ENCODE assay signal across 23 cellular contexts in genomic region chr10:69881202-69881601, GRCh38.
"Had no signal": no experiment of that assay in that cellular context is flagged by ENCODE, and none has a peak within 500 bp of the region (broad histone marks: within the 10 kb centered on the region; RNA-seq: fewer than 3 reads in every experiment).

No MANE protein-coding gene starts in this region.

- H3K36me3 Mint-ChIP-seq: stimulated activated effector memory CD8-positive, alpha-beta T cell treated with anti-CD3 and anti-CD28 coated beads, Interleukin-12 subunit alpha, Interleukin-12 subunit beta, amount 100 ng/mL, for 72 hours had no signal

- H3K4me1 ChIP-seq: left lung, tibial nerve, vagina had no signal

- H3K4me3 ChIP-seq: gastroesophageal sphincter, left lung, lung, stomach, suprapubic skin, tibial nerve, vagina had no signal

- H3K9me3 Mint-ChIP-seq: activated naive CD8-positive, alpha-beta T cell treated with anti-CD3 and anti-CD28 coated beads, Interleukin-2, amount 50 U/mL, for 24 hours; activated T-helper 1 cell treated with anti-CD3 and anti-CD28 coated beads, Interleukin-12 subunit alpha, Interleukin-12 subunit beta, Interleukin-2, Interleukin-4 antibody, amounts not matched to agents 30 ng/mL and 10 ng/mL and 1 ng/mL, durations not matched to agents 14 hours and 24 hours and 36 hours; nephron; stimulated activated effector memory CD8-positive, alpha-beta T cell treated with anti-CD3 and anti-CD28 coated beads, Interleukin-12 subunit alpha, Interleukin-12 subunit beta, amount 100 ng/mL, for 72 hours; T-helper 2 cell treated with Interferon-gamma antibody and Interleukin-4, amounts not matched to agents 5 μg/mL and 100 μg/mL, for 36 hours had no signal

- DNase-seq: activated CD4-positive, alpha-beta T cell treated with anti-CD3 and anti-CD28 coated beads for 1 hour; activated CD4-positive, alpha-beta T cell treated with anti-CD3 and anti-CD28 coated beads, Interleukin-2, amount 50 U/mL, for 1 hour; activated CD8-positive, alpha-beta T cell treated with anti-CD3 and anti-CD28 coated beads, Interleukin-2, amount 10 ng/mL, durations not matched to agents 7 days and 5 days; activated gamma-delta T cell; activated naive CD4-positive, alpha-beta T cell treated with anti-CD3 and anti-CD28 coated beads, Interleukin-2, amount 50 U/mL, for 16 hours; activated naive CD8-positive, alpha-beta T cell treated with anti-CD3 and anti-CD28 coated beads, Interleukin-2, amount 50 U/mL, for 24 hours; cerebellar nuclear complex; cortex of kidney; left lung; midbrain; stimulated activated CD4-positive, alpha-beta T cell treated with anti-CD3 and anti-CD28 coated beads, Interleukin-12 subunit alpha, Interleukin-12 subunit beta, amount 100 ng/mL, for 4 hours; stomach had no signal

- H3K27me3 ChIP-seq: suprapubic skin, vagina had no signal

- H3K27ac Mint-ChIP-seq: activated CD8-positive, alpha-beta T cell treated with anti-CD3 and anti-CD28 coated beads, Interleukin-2, amount 10 ng/mL, durations not matched to agents 7 days and 5 days; activated naive CD8-positive, alpha-beta T cell treated with anti-CD3 and anti-CD28 coated beads, Interleukin-2, amount 50 U/mL, for 24 hours; activated T-helper 1 cell treated with anti-CD3 and anti-CD28 coated beads, Interleukin-12 subunit alpha, Interleukin-12 subunit beta, Interleukin-2, Interleukin-4 antibody, amounts not matched to agents 30 ng/mL and 10 ng/mL and 1 ng/mL, durations not matched to agents 14 hours and 24 hours and 36 hours; stimulated activated effector memory CD8-positive, alpha-beta T cell treated with anti-CD3 and anti-CD28 coated beads, Interleukin-12 subunit alpha, Interleukin-12 subunit beta, amount 100 ng/mL, for 72 hours; T-helper 2 cell treated with Interferon-gamma antibody and Interleukin-4, amounts not matched to agents 5 μg/mL and 100 μg/mL, for 36 hours had no signal

- H3K36me3 ChIP-seq: gastroesophageal sphincter, heart left ventricle, left lung, stomach, suprapubic skin, tibial nerve, vagina had no signal

- H3K27ac ChIP-seq: epithelial cell of prostate, gastroesophageal sphincter, heart left ventricle, left lung, stomach, suprapubic skin, tibial nerve, vagina had no signal

- H3K4me1 Mint-ChIP-seq: activated naive CD8-positive, alpha-beta T cell treated with anti-CD3 and anti-CD28 coated beads, Interleukin-2, amount 50 U/mL, for 24 hours; stimulated activated effector memory CD8-positive, alpha-beta T cell treated with anti-CD3 and anti-CD28 coated beads, Interleukin-12 subunit alpha, Interleukin-12 subunit beta, amount 100 ng/mL, for 72 hours had no signal

- H3K9me3 ChIP-seq: gastroesophageal sphincter, heart left ventricle, left lung, stomach, suprapubic skin, tibial nerve, vagina had no signal

- H3K4me3 Mint-ChIP-seq: activated CD8-positive, alpha-beta T cell treated with anti-CD3 and anti-CD28 coated beads, Interleukin-2, amount 10 ng/mL, durations not matched to agents 7 days and 5 days; activated naive CD8-positive, alpha-beta T cell treated with anti-CD3 and anti-CD28 coated beads, Interleukin-2, amount 50 U/mL, for 24 hours; activated T-helper 1 cell treated with anti-CD3 and anti-CD28 coated beads, Interleukin-12 subunit alpha, Interleukin-12 subunit beta, Interleukin-2, Interleukin-4 antibody, amounts not matched to agents 30 ng/mL and 10 ng/mL and 1 ng/mL, durations not matched to agents 14 hours and 24 hours and 36 hours; stimulated activated effector memory CD8-positive, alpha-beta T cell treated with anti-CD3 and anti-CD28 coated beads, Interleukin-12 subunit alpha, Interleukin-12 subunit beta, amount 100 ng/mL, for 72 hours; T-helper 2 cell treated with Interferon-gamma antibody and Interleukin-4, amounts not matched to agents 5 μg/mL and 100 μg/mL, for 36 hours had no signal
